Comparison of ENCODE assay signal across 8 cellular contexts in genomic region chr3:141000027-141000663, GRCh38. TPM values are rescaled to one million over a fixed set of nuclear protein-coding genes. Genes with fewer than 3 reads are reported as not detected.
A peak's percentile ranks its signal among the peaks of the same experiment; 100 is the strongest.
DNase-seq lines count a peak whose midpoint lies in the region; ATAC-seq and TF ChIP-seq lines count a peak whose summit lies in the region.

No MANE protein-coding gene starts in this region.

- H3K36me3 Mint-ChIP-seq in activated CD4-positive, alpha-beta memory T cell treated with anti-CD3 and anti-CD28 coated beads for 36 hours: no peaks in the 10 kb centered on the region

- H3K36me3 ChIP-seq in mucosa of descending colon (ENCODE audit: low read depth): no peaks in the 10 kb centered on the region
- H3K36me3 ChIP-seq in tibial artery: no peaks in the 10 kb centered on the region

- peak; percentile 28 for DNase-seq in NCI-H748 (lab: John Stamatoyannopoulos, UW; ENCODE audit: unreplicated experiment)
- DNase-seq in NCI-H748 treated with DMSO at 0.1 percent for 48 hours (lab: John Stamatoyannopoulos, UW): no peak
- peak; percentile 47 for DNase-seq in NCI-H2196 (lab: John Stamatoyannopoulos, UW; ENCODE audit: unreplicated experiment)
- peak; percentile 66 for DNase-seq in activated CD4-positive, alpha-beta memory T cell treated with anti-CD3 and anti-CD28 coated beads for 36 hours
- no peak for DNase-seq in epithelial cell of proximal tubule (ENCODE audit: low read depth)
- peak in 2 of 3 donors; percentile 57 to 63 for DNase-seq in mucosa of descending colon
- DNase-seq in tibial artery: peak; percentile 34 to 67

- CTCF ChIA-PET in activated CD4-positive, alpha-beta memory T cell treated with anti-CD3 and anti-CD28 coated beads for 36 hours (lab: Charles Lee): interaction anchor here (0.6 to 3.8 kb wide), 8 partner anchors 8 to 196 kb away, joined by 3 to 45 read pairs (median 5); no protein-coding TSS in a partner anchor

- no peak overlapping the region for H3K27ac ChIP-seq in tibial artery

- H3K9me3 ChIP-seq in mucosa of descending colon (no peaks in the 10 kb centered on the region), tibial artery (no peaks in the 10 kb centered on the region)

- TF ChIP-seq CTCF in epithelial cell of proximal tubule (conservative IDR thresholded peaks at IDR 0.05; ENCODE audit: low read depth, low read length): peak; percentile 81
- TF ChIP-seq CTCF in mucosa of descending colon (IDR thresholded peaks at IDR 0.05): no peak
- TF ChIP-seq CTCF in tibial artery (IDR thresholded peaks at IDR 0.05): peak; percentile 55 to 56

- H3K4me1 ChIP-seq in mucosa of descending colon (ENCODE audit: low read depth): no peaks in the 10 kb centered on the region
- H3K4me1 ChIP-seq in tibial artery: no peaks in the 10 kb centered on the region

- no peaks in the 10 kb centered on the region for H3K27me3 Mint-ChIP-seq in activated CD4-positive, alpha-beta memory T cell treated with anti-CD3 and anti-CD28 coated beads for 36 hours

- H3K4me3 ChIP-seq in epithelial cell of proximal tubule (ENCODE audit: low read depth, low read length) (no peak overlapping the region), mucosa of descending colon (no peak overlapping the region), tibial artery (no peak overlapping the region)

- H3K4me1 Mint-ChIP-seq in activated CD4-positive, alpha-beta memory T cell treated with anti-CD3 and anti-CD28 coated beads for 36 hours (ENCODE audit: low read depth): peaks cover 4% of the 10 kb centered on the region

- intact Hi-C loops in activated CD4-positive, alpha-beta memory T cell treated with anti-CD3 and anti-CD28 coated beads for 36 hours (cut with micrococcal nuclease): loop anchor here (1.0 kb wide), 2 partner anchors 105 to 192 kb away; no protein-coding TSS in a partner anchor
- intact Hi-C loops in mucosa of descending colon (cut with DNase I, micrococcal nuclease) (no loop called here), tibial artery (cut with DNase I; ENCODE audit: low total_unique reads) (no loop called here)

- no peaks in the 10 kb centered on the region for H3K9me3 Mint-ChIP-seq in activated CD4-positive, alpha-beta memory T cell treated with anti-CD3 and anti-CD28 coated beads for 36 hours

- POLR2A ChIA-PET in activated CD4-positive, alpha-beta memory T cell treated with anti-CD3 and anti-CD28 coated beads for 36 hours (lab: Charles Lee): no interaction called here

- no peaks in the 10 kb centered on the region for H3K27me3 ChIP-seq in tibial artery

- no peak overlapping the region for H3K4me3 Mint-ChIP-seq in activated CD4-positive, alpha-beta memory T cell treated with anti-CD3 and anti-CD28 coated beads for 36 hours

- no peak overlapping the region for H3K27ac Mint-ChIP-seq in activated CD4-positive, alpha-beta memory T cell treated with anti-CD3 and anti-CD28 coated beads for 36 hours

- ATAC-seq in HG02852 (IDR thresholded peaks at IDR 0.05; ENCODE audit: unreplicated experiment): peak; percentile 68
- peak; percentile 68 for ATAC-seq in mucosa of descending colon

RNA-seq across cellular contexts. Expression of gene SPSB4, which starts 51.0 kb away (rescaled TPM):
- not detected for total RNA-seq in activated CD4-positive, alpha-beta memory T cell treated with anti-CD3 and anti-CD28 coated beads for 36 hours
- total RNA-seq in epithelial cell of proximal tubule (0.58 and 1.2 TPM in 2 replicates), mucosa of descending colon (under 1 TPM; 0.10 to 0.85 (median 0.17) TPM)

RNA-seq across cellular contexts. Expression of gene SLC25A36, which starts 58.5 kb away (rescaled TPM):
- total RNA-seq in activated CD4-positive, alpha-beta memory T cell treated with anti-CD3 and anti-CD28 coated beads for 36 hours: 10 to 100 TPM; 44.7 to 56.5 TPM
- total RNA-seq in epithelial cell of proximal tubule (26.8 and 34.4 TPM in 2 replicates), mucosa of descending colon (10 to 100 TPM; 38.3 to 53.7 (median 47.5) TPM)

Comparison
In these comparisons a context has a peak if more than half of its experiments do, and no peak if none do; other contexts are left out.
1. DNase-seq: peak in NCI-H748 (single experiment), NCI-H2196 (single experiment), activated CD4-positive, alpha-beta memory T cell treated with anti-CD3 and anti-CD28 coated beads for 36 hours (single experiment), mucosa of descending colon (2 of 3) and tibial artery (2 of 2); none in NCI-H748 treated with DMSO at 0.1 percent for 48 hours (single experiment) and epithelial cell of proximal tubule (single experiment).